Comparison of ENCODE assay signal across 34 cellular contexts in the genomic region with DNA sequence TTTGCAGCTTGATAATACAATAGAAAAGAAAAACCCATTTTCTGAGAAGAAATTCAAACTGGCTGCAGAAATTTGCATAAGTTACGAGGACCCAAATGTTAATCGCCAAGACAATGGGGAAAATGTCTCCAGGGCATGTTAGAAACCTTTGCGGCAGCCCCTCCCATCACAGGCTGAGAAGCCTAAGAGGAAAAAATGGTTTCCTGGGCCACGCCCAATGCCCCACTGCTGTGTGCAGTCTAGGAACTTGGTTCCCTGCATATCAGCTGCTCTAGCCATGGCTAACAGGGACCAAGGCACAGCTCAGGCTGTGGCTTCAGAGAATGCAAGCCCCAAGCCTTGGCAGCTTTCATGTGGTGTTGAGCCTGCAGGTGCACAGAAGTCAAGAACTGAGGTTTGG. TPM values are rescaled to one million over a fixed set of nuclear protein-coding genes. Genes with fewer than 3 reads are reported as not detected.
"Had no signal": no experiment of that assay in that cellular context is flagged by ENCODE, and none has a peak within 500 bp of the region (broad histone marks: within the 10 kb centered on the region; RNA-seq: fewer than 3 reads in every experiment).

No MANE protein-coding gene starts in this region.

- H3K4me1 ChIP-seq: parathyroid adenoma, psoas muscle, testis, upper lobe of right lung, uterus had no signal

- ATAC-seq: naive thymus-derived CD8-positive, alpha-beta T cell; natural killer cell treated with Interleukin-12 subunit alpha and Interleukin-12 subunit beta and Interleukin-15 and Interleukin-18, amount 100 ng/mL, for 72 hours; psoas muscle; right cardiac atrium; sciatic nerve; stimulated activated memory B cell treated with anti-CD40 and anti-IgM and Interleukin-4, amounts not matched to agents 10 μg/mL and 1 μg/mL and 100 μg/mL, for 72 hours; stimulated activated naive CD8-positive, alpha-beta T cell treated with anti-CD3 and anti-CD28 coated beads, Interleukin-15, amount 100 ng/mL, for 72 hours; stimulated activated naive CD8-positive, alpha-beta T cell treated with anti-CD3 and anti-CD28 coated beads, Interleukin-15, Interleukin-2, amounts not matched to agents 100 U/mL and 50 U/mL, for 24 hours; upper lobe of right lung had no signal

- H3K79me2 ChIP-seq: parathyroid adenoma had no signal

- H3K36me3 Mint-ChIP-seq: naive thymus-derived CD8-positive, alpha-beta T cell; natural killer cell treated with Interleukin-12 subunit alpha and Interleukin-12 subunit beta and Interleukin-15 and Interleukin-18, amount 100 ng/mL, for 72 hours; stimulated activated memory B cell treated with anti-CD40 and anti-IgM and Interleukin-4, amounts not matched to agents 10 μg/mL and 1 μg/mL and 100 μg/mL, for 72 hours; type B pancreatic cell had no signal

- H3K27me3 Mint-ChIP-seq: stimulated activated naive CD8-positive, alpha-beta T cell treated with anti-CD3 and anti-CD28 coated beads, Interleukin-15, amount 100 ng/mL, for 72 hours had no signal

- H3K4me3 ChIP-seq: ovary, psoas muscle, skin epidermis, smooth muscle cell, spleen, suprapubic skin, testis, tibial artery, transverse colon, upper lobe of right lung, uterus had no signal

- H3K9me3 Mint-ChIP-seq: naive thymus-derived CD8-positive, alpha-beta T cell; natural killer cell treated with Interleukin-12 subunit alpha and Interleukin-12 subunit beta and Interleukin-15 and Interleukin-18, amount 100 ng/mL, for 72 hours; neural crest cell; stimulated activated memory B cell treated with anti-CD40 and anti-IgM and Interleukin-4, amounts not matched to agents 10 μg/mL and 1 μg/mL and 100 μg/mL, for 72 hours; stimulated activated naive CD8-positive, alpha-beta T cell treated with anti-CD3 and anti-CD28 coated beads, Interleukin-15, amount 100 ng/mL, for 72 hours; type B pancreatic cell had no signal

- H3K36me3 ChIP-seq: ovary, spleen, suprapubic skin, tibial artery, transverse colon, upper lobe of right lung, uterus had no signal

- H2AFZ ChIP-seq: parathyroid adenoma had no signal

- H3K4me2 ChIP-seq: smooth muscle cell had no signal

- H3K9ac ChIP-seq: parathyroid adenoma had no signal

- DNase-seq: naive thymus-derived CD8-positive, alpha-beta T cell; nephron progenitor cell; occipital lobe; ovary; posterior cingulate gyrus; psoas muscle; right cardiac atrium; spleen; stimulated activated CD4-positive, alpha-beta T cell treated with anti-CD3 and anti-CD28 coated beads, Interleukin-12 subunit alpha, Interleukin-12 subunit beta, amount 100 ng/mL, for 4 hours; stimulated activated CD4-positive, alpha-beta T cell treated with anti-CD3 and anti-CD28 coated beads, Interleukin-1b, Interleukin-23, amount 100 ng/mL, for 48 hours; stimulated activated CD4-positive, alpha-beta T cell treated with anti-CD3 and anti-CD28 coated beads, Interleukin-4, amount 100 ng/mL, for 1 hour; stimulated activated CD4-positive, alpha-beta T cell treated with anti-CD3 and anti-CD28 coated beads, Interleukin-4, amount 100 ng/mL, for 4 hours; stimulated activated CD8-positive, alpha-beta memory T cell treated with anti-CD3 and anti-CD28 coated beads, Interleukin-4, amount 100 ng/mL, for 48 hours; stimulated activated naive CD4-positive, alpha-beta T cell; stimulated activated naive CD8-positive, alpha-beta T cell treated with anti-CD3 and anti-CD28 coated beads, Interleukin-15, amount 100 ng/mL, for 72 hours; stimulated activated naive CD8-positive, alpha-beta T cell treated with anti-CD3 and anti-CD28 coated beads, Interleukin-15, Interleukin-2, amounts not matched to agents 100 U/mL and 50 U/mL, for 24 hours; substantia nigra; testis; tibial artery; transverse colon; upper lobe of right lung; uterus had no signal

- H3K27me3 ChIP-seq: ovary, spleen, suprapubic skin, testis, tibial artery, transverse colon, upper lobe of right lung, uterus had no signal

- H3K4me3 Mint-ChIP-seq: naive thymus-derived CD8-positive, alpha-beta T cell; natural killer cell treated with Interleukin-12 subunit alpha and Interleukin-12 subunit beta and Interleukin-15 and Interleukin-18, amount 100 ng/mL, for 72 hours; nephron progenitor cell; neural crest cell; stimulated activated memory B cell treated with anti-CD40 and anti-IgM and Interleukin-4, amounts not matched to agents 10 μg/mL and 1 μg/mL and 100 μg/mL, for 72 hours; stimulated activated naive CD8-positive, alpha-beta T cell treated with anti-CD3 and anti-CD28 coated beads, Interleukin-15, amount 100 ng/mL, for 72 hours; type B pancreatic cell had no signal

- H3K27ac ChIP-seq: ovary, parathyroid adenoma, psoas muscle, skin epidermis, spleen, suprapubic skin, testis, tibial artery, transverse colon, upper lobe of right lung, uterus had no signal

- H3K27ac Mint-ChIP-seq: naive thymus-derived CD8-positive, alpha-beta T cell; natural killer cell treated with Interleukin-12 subunit alpha and Interleukin-12 subunit beta and Interleukin-15 and Interleukin-18, amount 100 ng/mL, for 72 hours; nephron progenitor cell; progenitor cell of endocrine pancreas; stimulated activated memory B cell treated with anti-CD40 and anti-IgM and Interleukin-4, amounts not matched to agents 10 μg/mL and 1 μg/mL and 100 μg/mL, for 72 hours; type B pancreatic cell had no signal

- H3K9me3 ChIP-seq: ovary, psoas muscle, spleen, suprapubic skin, testis, tibial artery, transverse colon, upper lobe of right lung, uterus had no signal

RNA-seq across cellular contexts. Expression of a gene that starts 37.5 kb away (rescaled TPM):
- total RNA-seq: naive thymus-derived CD8-positive, alpha-beta T cell; natural killer cell treated with Interleukin-12 subunit alpha and Interleukin-12 subunit beta and Interleukin-15 and Interleukin-18, amount 100 ng/mL, for 72 hours; neural crest cell; osteoblast; right cardiac atrium; sciatic nerve; urinary bladder had no signal
- polyA plus RNA-seq: naive thymus-derived CD8-positive, alpha-beta T cell had no signal

RNA-seq across cellular contexts. Expression of a gene that starts 55.8 kb away (rescaled TPM):
- total RNA-seq: naive thymus-derived CD8-positive, alpha-beta T cell; natural killer cell treated with Interleukin-12 subunit alpha and Interleukin-12 subunit beta and Interleukin-15 and Interleukin-18, amount 100 ng/mL, for 72 hours; neural crest cell; occipital lobe; osteoblast; progenitor cell of endocrine pancreas; psoas muscle; right cardiac atrium; sciatic nerve; smooth muscle cell; suprapubic skin; transverse colon; upper lobe of right lung; urinary bladder; uterus had no signal
- polyA plus RNA-seq: naive thymus-derived CD8-positive, alpha-beta T cell; psoas muscle; right cardiac atrium; smooth muscle cell; urinary bladder had no signal
